Comparison of ENCODE assay signal across 25 cellular contexts in genomic region chr12:9334964-9335363, GRCh38.
"Had no signal": no experiment of that assay in that cellular context is flagged by ENCODE, and none has a peak within 500 bp of the region (broad histone marks: within the 10 kb centered on the region; RNA-seq: fewer than 3 reads in every experiment).

No MANE protein-coding gene starts in this region.

- DNase-seq: cortex of kidney; effector memory CD8-positive, alpha-beta T cell; gastrocnemius medialis; head of caudate nucleus; hippocampal formation; kidney glomerular epithelial cell; left colon; left ventricle myocardium inferior; lower lobe of right lung; natural killer cell; pancreas; retina; stimulated activated CD4-positive, alpha-beta T cell treated with anti-CD3 and anti-CD28 coated beads, Interleukin-12 subunit alpha, Interleukin-12 subunit beta, amount 100 ng/mL, for 4 hours; stimulated activated CD4-positive, alpha-beta T cell treated with anti-CD3 and anti-CD28 coated beads, Interleukin-1b, Interleukin-23, amount 100 ng/mL, for 48 hours; stimulated activated CD4-positive, alpha-beta T cell treated with anti-CD3 and anti-CD28 coated beads, Interleukin-4, amount 100 ng/mL, for 1 hour; stimulated activated CD8-positive, alpha-beta memory T cell treated with anti-CD3 and anti-CD28 coated beads, Interleukin-4, amount 100 ng/mL, for 48 hours; stimulated activated naive CD4-positive, alpha-beta T cell; stimulated activated naive CD8-positive, alpha-beta T cell treated with anti-CD3 and anti-CD28 coated beads, Interleukin-15, amount 100 ng/mL, for 72 hours; transverse colon; upper lobe of right lung had no signal

- ATAC-seq: effector memory CD8-positive, alpha-beta T cell; gastrocnemius medialis; left colon; lower lobe of right lung; natural killer cell; pancreas; sciatic nerve; stimulated activated naive CD8-positive, alpha-beta T cell treated with anti-CD3 and anti-CD28 coated beads, Interleukin-15, amount 100 ng/mL, for 72 hours; upper lobe of right lung had no signal

- H3K4me3 ChIP-seq: gastrocnemius medialis, left ventricle myocardium inferior, lower lobe of right lung, pancreas, smooth muscle cell, suprapubic skin, transverse colon, upper lobe of right lung, vagina had no signal

- H3K27ac ChIP-seq: gastrocnemius medialis, left ventricle myocardium inferior, lower lobe of right lung, neutrophil, pancreas, suprapubic skin, transverse colon, upper lobe of right lung, vagina had no signal

- H3K4me1 ChIP-seq: left ventricle myocardium inferior, lower lobe of right lung, pancreas, transverse colon, upper lobe of right lung had no signal

- H3K27me3 ChIP-seq: gastrocnemius medialis, neutrophil, pancreas, suprapubic skin, transverse colon, upper lobe of right lung, vagina had no signal

- H3K9me3 ChIP-seq: gastrocnemius medialis, pancreas, suprapubic skin, transverse colon, upper lobe of right lung, vagina had no signal

- H3K36me3 ChIP-seq: gastrocnemius medialis, left ventricle myocardium inferior, lower lobe of right lung, neutrophil, pancreas, suprapubic skin, transverse colon, upper lobe of right lung, vagina had no signal

- H3K4me2 ChIP-seq: smooth muscle cell had no signal
